16 cellular contexts compared by ENCODE assay signal in the genomic region with DNA sequence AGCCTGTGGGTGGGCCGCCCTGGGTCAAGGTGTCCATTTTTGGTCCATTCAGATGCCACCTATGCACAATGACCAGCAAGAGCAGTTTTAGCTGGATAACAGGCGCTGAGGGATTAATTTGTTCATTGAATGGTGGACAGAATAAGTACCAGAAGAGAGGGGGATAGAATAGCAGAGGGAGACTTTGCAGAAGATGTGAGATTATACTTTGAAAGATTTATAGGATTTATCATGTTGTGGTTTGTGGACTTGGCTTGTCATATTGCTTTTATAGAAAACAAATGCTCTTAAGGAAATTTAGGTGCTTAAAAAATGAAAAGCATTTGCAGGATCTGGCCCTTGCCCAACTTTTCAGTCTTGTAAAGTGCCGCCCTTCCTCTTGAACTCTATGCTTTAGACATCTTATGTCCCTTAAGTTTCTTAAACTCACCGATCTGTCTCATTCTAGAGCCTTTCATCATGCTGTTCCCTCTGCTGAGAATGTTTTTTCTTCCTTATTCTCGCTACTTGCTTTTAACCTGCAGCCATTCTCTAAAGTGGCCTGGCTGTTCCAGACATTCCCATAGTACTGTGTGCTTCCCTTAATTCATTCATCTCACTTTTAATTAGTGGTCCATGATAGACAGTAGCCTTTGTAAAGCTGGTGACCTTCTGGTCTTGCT.
"Had no signal": no experiment of that assay in that cellular context is flagged by ENCODE, and none has a peak within 500 bp of the region (broad histone marks: within the 10 kb centered on the region; RNA-seq: fewer than 3 reads in every experiment).

No MANE protein-coding gene starts in this region.

- H3K9me3 ChIP-seq: adrenal gland had no signal

- H3K27me3 ChIP-seq: adrenal gland had no signal

- H3K4me3 ChIP-seq: adrenal gland, cardiac muscle cell, PC-9 had no signal

- H3K27ac ChIP-seq: adrenal gland, cardiac muscle cell, PC-9, VCaP had no signal

- H3K4me1 ChIP-seq: adrenal gland had no signal

- H2AFZ ChIP-seq: PC-9 had no signal

- H3K4me2 ChIP-seq: PC-9 had no signal

- H3K36me3 ChIP-seq: adrenal gland, cardiac muscle cell had no signal

- DNase-seq: activated CD4-positive, alpha-beta memory T cell treated with anti-CD3 and anti-CD28 coated beads, Interleukin-2, amount 10 ng/mL, durations not matched to agents 7 days and 5 days; activated CD4-positive, alpha-beta T cell treated with anti-CD3 and anti-CD28 coated beads for 36 hours; activated CD4-positive, alpha-beta T cell treated with anti-CD3 and anti-CD28 coated beads, Interleukin-2, amount 50 U/mL, for 1 hour; activated CD4-positive, CD25-positive, alpha-beta regulatory T cell; activated naive CD4-positive, alpha-beta T cell treated with anti-CD3 and anti-CD28 coated beads, Interleukin-2, amount 50 U/mL, for 16 hours; activated naive CD8-positive, alpha-beta T cell treated with anti-CD3 and anti-CD28 coated beads, Interleukin-2, amount 10 ng/mL, durations not matched to agents 7 days and 5 days; activated T-cell treated with anti-CD3 and anti-CD28 coated beads for 4 hours; activated T-cell treated with anti-CD3 and anti-CD28 coated beads, Interleukin-2, amount 50 U/mL, for 48 hours; aorta; NCI-H187 treated with DMSO at 0.1 percent for 48 hours; NCI-H524 treated with DMSO at 0.1 percent for 48 hours; SIG-M5 had no signal
